34 cellular contexts compared by ENCODE assay signal in genomic region chr6:139927742-139928305, GRCh38.
DNase-seq lines count a peak whose midpoint lies in the region; ATAC-seq and TF ChIP-seq lines count a peak whose summit lies in the region.
"Had no signal": no experiment of that assay in that cellular context is flagged by ENCODE, and none has a peak within 500 bp of the region (broad histone marks: within the 10 kb centered on the region; RNA-seq: fewer than 3 reads in every experiment).

No MANE protein-coding gene starts in this region.

- peak; percentile 18 for DNase-seq in DMS 273 (lab: John Stamatoyannopoulos, UW; ENCODE audit: unreplicated experiment)
- no peak for DNase-seq in DMS 273 treated with DMSO at 0.1 percent for 48 hours (lab: John Stamatoyannopoulos, UW)
- peak; percentile 40 for DNase-seq in OCI-M1 (lab: John Stamatoyannopoulos, UW)
- no peak for DNase-seq in heart right ventricle
- peak; percentile 22 for DNase-seq in osteoblast (ENCODE audit: insufficient read length, low spot score, missing footprints)
- DNase-seq in GM03348 (ENCODE audit: low spot score) = no peak
- DNase-seq: activated CD4-positive, alpha-beta T cell treated with anti-CD3 and anti-CD28 coated beads, Interleukin-2, amount 10 ng/mL, durations not matched to agents 24 days and 14 days; activated CD8-positive, alpha-beta memory T cell treated with anti-CD3 and anti-CD28 coated beads for 24 hours; activated T-cell treated with anti-CD3 and anti-CD28 coated beads for 4 hours; anterior cingulate cortex; COR-L47; effector memory CD4-positive, alpha-beta T cell; GF-D8; H9; islet precursor cell; natural killer cell; NCI-H1417 treated with DMSO at 0.1 percent for 48 hours; NCI-H2029 treated with DMSO at 0.1 percent for 48 hours; NCI-H526 treated with DMSO at 0.1 percent for 48 hours; ovary; Peyer's patch; SJCRH30; stimulated activated CD4-positive, alpha-beta T cell treated with anti-CD3 and anti-CD28 coated beads, Interleukin-1b, Interleukin-23, amount 100 ng/mL, for 48 hours; T1000; testis had no signal

- TF ChIP-seq CTCF in heart right ventricle (IDR thresholded peaks at IDR 0.05) (no peak), osteoblast (IDR thresholded peaks at IDR 0.05; ENCODE audit: extremely low read depth, low read depth, low read length) (no peak)

- no peak overlapping the region for H3K4me2 ChIP-seq in osteoblast (ENCODE audit: insufficient read depth, low read length)
- H3K4me2 ChIP-seq: smooth muscle cell had no signal

- no peaks in the 10 kb centered on the region for H3K79me2 ChIP-seq in osteoblast (ENCODE audit: insufficient read depth, low read length)

- H3K27me3 ChIP-seq in heart right ventricle = no peaks in the 10 kb centered on the region
- H3K27me3 ChIP-seq in osteoblast (ENCODE audit: insufficient read depth, low read length) = no peaks in the 10 kb centered on the region
- H3K27me3 ChIP-seq: ovary, Peyer's patch, SJCRH30, testis had no signal

- H3K36me3 ChIP-seq in heart right ventricle = no peaks in the 10 kb centered on the region
- H3K36me3 ChIP-seq in osteoblast (ENCODE audit: insufficient read depth, low read length) = no peaks in the 10 kb centered on the region
- H3K36me3 ChIP-seq: ovary, Peyer's patch, SJCRH30 had no signal

- H3K9me3 ChIP-seq in heart right ventricle (peaks cover 0 to 5% (median 0%) of the 10 kb centered on the region in 11 donors), osteoblast (ENCODE audit: low read depth, low read length) (no peaks in the 10 kb centered on the region)
- H3K9me3 ChIP-seq: mucosa of descending colon, ovary, Peyer's patch, SJCRH30, testis had no signal

- peak overlapping the region; percentile 20 for H2AFZ ChIP-seq in osteoblast (ENCODE audit: low read length)

- H3K27ac ChIP-seq in heart right ventricle = no peak overlapping the region
- H3K27ac ChIP-seq in osteoblast (ENCODE audit: low read depth, low read length) = peak overlapping the region; percentile 91
- H3K27ac ChIP-seq: 22Rv1, C4-2B, coronary artery, epithelial cell of prostate, ovary, Peyer's patch, SJCRH30, testis had no signal

- intact Hi-C loops in heart right ventricle (cut with DNase I) = no loop called here

- peak in 7 of 8 donors; percentile 43 to 76 (median 50) for ATAC-seq in heart right ventricle
- no peak for ATAC-seq in GM18909 (IDR thresholded peaks at IDR 0.05; ENCODE audit: poor library complexity, unreplicated experiment)
- no peak for ATAC-seq in HG03460 (IDR thresholded peaks at IDR 0.05; ENCODE audit: unreplicated experiment)
- ATAC-seq: HepG2, natural killer cell had no signal

- H4K20me1 ChIP-seq in osteoblast (ENCODE audit: insufficient read depth, low read length) = no peaks in the 10 kb centered on the region

- H3K4me1 ChIP-seq in heart right ventricle (peaks cover 0 to 21% (median 6%) of the 10 kb centered on the region in 9 donors), osteoblast (ENCODE audit: insufficient read depth, low read length) (peaks cover 31% of the 10 kb centered on the region)
- H3K4me1 ChIP-seq: testis had no signal

- WGBS in heart right ventricle, 2 donors = 36 to 41% methylated on average over 1 of the region's 1 CpG

- H3K4me3 ChIP-seq in heart right ventricle (no peak overlapping the region), osteoblast (ENCODE audit: insufficient read depth, low read length) (no peak overlapping the region)
- H3K4me3 ChIP-seq: coronary artery, mucosa of descending colon, ovary, Peyer's patch, SJCRH30, smooth muscle cell, testis had no signal

Comparison
In these comparisons a context has a peak if more than half of its experiments do, and no peak if none do; other contexts are left out.
1. DNase-seq: peak in DMS 273 (single experiment), OCI-M1 (single experiment) and osteoblast (single experiment); none in DMS 273 treated with DMSO at 0.1 percent for 48 hours (single experiment), heart right ventricle (0 of 2) and GM03348 (single experiment).
2. ATAC-seq: peak in heart right ventricle (7 of 8); none in GM18909 (single experiment) and HG03460 (single experiment).